Comparison of ENCODE assay signal across 1 cellular context in the genomic region with DNA sequence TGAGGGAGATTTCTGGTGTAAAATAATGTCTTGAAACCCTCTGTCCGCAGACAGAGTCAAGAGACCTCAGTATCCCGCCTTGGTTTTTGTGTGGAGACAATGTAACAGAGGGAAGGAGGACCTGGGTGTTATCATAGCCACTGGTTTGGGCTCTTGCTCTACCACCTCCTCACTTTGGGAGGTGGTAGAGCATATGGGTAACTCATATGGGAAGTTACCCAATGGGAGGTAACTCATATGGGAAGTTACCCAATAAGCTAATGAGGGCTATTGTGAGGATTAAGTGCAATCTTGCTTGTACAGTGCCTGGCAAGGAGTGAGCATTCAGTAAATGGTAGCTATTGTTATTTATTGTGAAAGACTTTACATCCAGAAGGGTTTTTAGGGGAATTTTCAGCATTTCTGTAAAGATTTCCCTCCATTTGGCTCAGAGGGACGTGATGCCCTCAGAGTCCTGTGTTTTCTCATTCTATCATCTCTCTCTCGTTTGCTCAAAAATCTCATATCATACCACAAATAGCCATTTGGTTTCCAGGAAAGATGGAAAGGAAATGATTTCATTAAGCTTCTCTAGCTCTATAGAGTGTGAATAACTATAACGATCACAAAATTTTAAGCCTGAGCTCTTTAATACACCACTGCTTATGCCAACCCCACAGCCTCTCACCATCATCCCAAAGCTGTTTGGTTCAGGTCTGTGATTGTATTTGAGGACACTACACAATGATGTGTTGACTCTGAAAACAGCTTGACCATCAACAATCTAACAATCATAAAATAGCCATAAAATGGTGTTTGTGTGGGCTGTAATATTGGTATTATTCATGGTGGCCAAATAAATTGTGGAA.
TF ChIP-seq lines count a peak whose summit lies in the region.

No MANE protein-coding gene starts in this region.

TF ChIP-seq in K562, 482 proteins besides CTCF, POLR2A, EP300 and RAD21 (continued from another document and continues in another):
- TF ChIP-seq, protein P1, sequence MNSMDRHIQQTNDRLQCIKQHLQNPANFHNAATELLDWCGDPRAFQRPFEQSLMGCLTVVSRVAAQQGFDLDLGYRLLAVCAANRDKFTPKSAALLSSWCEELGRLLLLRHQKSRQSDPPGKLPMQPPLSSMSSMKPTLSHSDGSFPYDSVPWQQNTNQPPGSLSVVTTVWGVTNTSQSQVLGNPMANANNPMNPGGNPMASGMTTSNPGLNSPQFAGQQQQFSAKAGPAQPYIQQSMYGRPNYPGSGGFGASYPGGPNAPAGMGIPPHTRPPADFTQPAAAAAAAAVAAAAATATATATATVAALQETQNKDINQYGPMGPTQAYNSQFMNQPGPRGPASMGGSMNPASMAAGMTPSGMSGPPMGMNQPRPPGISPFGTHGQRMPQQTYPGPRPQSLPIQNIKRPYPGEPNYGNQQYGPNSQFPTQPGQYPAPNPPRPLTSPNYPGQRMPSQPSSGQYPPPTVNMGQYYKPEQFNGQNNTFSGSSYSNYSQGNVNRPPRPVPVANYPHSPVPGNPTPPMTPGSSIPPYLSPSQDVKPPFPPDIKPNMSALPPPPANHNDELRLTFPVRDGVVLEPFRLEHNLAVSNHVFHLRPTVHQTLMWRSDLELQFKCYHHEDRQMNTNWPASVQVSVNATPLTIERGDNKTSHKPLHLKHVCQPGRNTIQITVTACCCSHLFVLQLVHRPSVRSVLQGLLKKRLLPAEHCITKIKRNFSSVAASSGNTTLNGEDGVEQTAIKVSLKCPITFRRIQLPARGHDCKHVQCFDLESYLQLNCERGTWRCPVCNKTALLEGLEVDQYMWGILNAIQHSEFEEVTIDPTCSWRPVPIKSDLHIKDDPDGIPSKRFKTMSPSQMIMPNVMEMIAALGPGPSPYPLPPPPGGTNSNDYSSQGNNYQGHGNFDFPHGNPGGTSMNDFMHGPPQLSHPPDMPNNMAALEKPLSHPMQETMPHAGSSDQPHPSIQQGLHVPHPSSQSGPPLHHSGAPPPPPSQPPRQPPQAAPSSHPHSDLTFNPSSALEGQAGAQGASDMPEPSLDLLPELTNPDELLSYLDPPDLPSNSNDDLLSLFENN (IDR thresholded peaks at IDR 0.05; ENCODE audit: low read depth in 2 of 2, low read length in 2 of 2), result no peak
- TF ChIP-seq, protein P2, sequence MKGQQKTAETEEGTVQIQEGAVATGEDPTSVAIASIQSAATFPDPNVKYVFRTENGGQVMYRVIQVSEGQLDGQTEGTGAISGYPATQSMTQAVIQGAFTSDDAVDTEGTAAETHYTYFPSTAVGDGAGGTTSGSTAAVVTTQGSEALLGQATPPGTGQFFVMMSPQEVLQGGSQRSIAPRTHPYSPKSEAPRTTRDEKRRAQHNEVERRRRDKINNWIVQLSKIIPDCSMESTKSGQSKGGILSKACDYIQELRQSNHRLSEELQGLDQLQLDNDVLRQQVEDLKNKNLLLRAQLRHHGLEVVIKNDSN (CRISPR knock-in tag; IDR thresholded peaks at IDR 0.05), result no peak
- TF ChIP-seq ZBTB8A (IDR thresholded peaks at IDR 0.05; ENCODE audit: partially characterized antibody) (no peak), ZNF197 (CRISPR knock-in tag; IDR thresholded peaks at IDR 0.05; ENCODE audit: low read depth) (no peak), DIDO1 (tag; IDR thresholded peaks at IDR 0.05; ENCODE audit: low read depth) (no peak), ZNF561 (CRISPR knock-in tag; conservative IDR thresholded peaks at IDR 0.05) (no peak), COPS2 (conservative IDR thresholded peaks at IDR 0.05) (no peak), SREBF1 (IDR thresholded peaks at IDR 0.05; ENCODE audit: borderline replicate concordance, low read depth, low read length) (no peak), RFX7 (CRISPR knock-in tag; IDR thresholded peaks at IDR 0.05) (no peak), ZNF408 (CRISPR knock-in tag; IDR thresholded peaks at IDR 0.05; ENCODE audit: low read depth) (no peak), TRIM28 (IDR thresholded peaks at IDR 0.05) (no peak), ZFPM2 (CRISPR knock-in tag; IDR thresholded peaks at IDR 0.05) (no peak), HDAC1 (IDR thresholded peaks at IDR 0.05) (no peak), ZNF445 (CRISPR knock-in tag; IDR thresholded peaks at IDR 0.05; ENCODE audit: low read depth) (no peak), SETDB1 (IDR thresholded peaks at IDR 0.05; ENCODE audit: low read length) (no peak), NRF1 (conservative IDR thresholded peaks at IDR 0.05 in 1 of 2, IDR thresholded peaks at IDR 0.05 in 1 of 2) (no peak), POLR2B (IDR thresholded peaks at IDR 0.05; ENCODE audit: low read depth, partially characterized antibody) (peak; percentile 21), CHD2 (IDR thresholded peaks at IDR 0.05; ENCODE audit: low read depth, low read length) (no peak), GATAD2B (IDR thresholded peaks at IDR 0.05; ENCODE audit: borderline replicate concordance) (no peak), MTA3 (IDR thresholded peaks at IDR 0.05; ENCODE audit: borderline replicate concordance) (0 out of 2 replicates have a peak, but pooled peaks have one; percentile 29), JUND (IDR thresholded peaks at IDR 0.05; ENCODE audit: borderline replicate concordance, low read depth, low read length) (peak; percentile 22; the same call in 1 of the 2 replicates), JUND (tag; IDR thresholded peaks at IDR 0.05; ENCODE audit: borderline replicate concordance, low read depth, low read length) (no peak), CBFA2T3 (IDR thresholded peaks at IDR 0.05) (no peak), ZNF140 (CRISPR knock-in tag; IDR thresholded peaks at IDR 0.05) (no peak), SNRNP70 (optimal IDR thresholded peaks at IDR 0.05; ENCODE audit: low read depth, low read length) (no peak), ZNF764 (CRISPR knock-in tag; IDR thresholded peaks at IDR 0.05; ENCODE audit: low read depth) (peak; percentile 92), RBFOX2 (IDR thresholded peaks at IDR 0.05; ENCODE audit: low read depth, low read length) (peak; percentile 25), PHF8 (IDR thresholded peaks at IDR 0.05; ENCODE audit: borderline replicate concordance, low read length) (no peak), YY1 (IDR thresholded peaks at IDR 0.05; ENCODE audit: borderline replicate concordance in 1 of 3, control insufficient read depth in 1 of 3, extremely low read depth in 1 of 3, insufficient read depth in 3 of 3, insufficient read length in 1 of 3, insufficient replicate concordance in 2 of 3, low read depth in 1 of 3, low read length in 2 of 3) (no peak), NR0B1 (IDR thresholded peaks at IDR 0.05; ENCODE audit: partially characterized antibody) (no peak), ZNF324 (CRISPR knock-in tag; IDR thresholded peaks at IDR 0.05) (no peak), SIN3A (IDR thresholded peaks at IDR 0.05; ENCODE audit: borderline replicate concordance in 2 of 2, control insufficient read depth in 1 of 2, low read depth in 2 of 2, low read length in 2 of 2) (no peak; a peak in 1 of 4 replicates), SP2 (IDR thresholded peaks at IDR 0.05; ENCODE audit: extremely low read depth, low read depth, low read length, poor library complexity, severe bottlenecking) (no peak), GTF2E2 (tag; IDR thresholded peaks at IDR 0.05) (no peak), FOXP1 (CRISPR knock-in tag; IDR thresholded peaks at IDR 0.05) (no peak), TAF1 (IDR thresholded peaks at IDR 0.05; ENCODE audit: control insufficient read depth, extremely low read depth, insufficient read depth, low read length, severe bottlenecking) (no peak)
- TF ChIP-seq, protein P3, sequence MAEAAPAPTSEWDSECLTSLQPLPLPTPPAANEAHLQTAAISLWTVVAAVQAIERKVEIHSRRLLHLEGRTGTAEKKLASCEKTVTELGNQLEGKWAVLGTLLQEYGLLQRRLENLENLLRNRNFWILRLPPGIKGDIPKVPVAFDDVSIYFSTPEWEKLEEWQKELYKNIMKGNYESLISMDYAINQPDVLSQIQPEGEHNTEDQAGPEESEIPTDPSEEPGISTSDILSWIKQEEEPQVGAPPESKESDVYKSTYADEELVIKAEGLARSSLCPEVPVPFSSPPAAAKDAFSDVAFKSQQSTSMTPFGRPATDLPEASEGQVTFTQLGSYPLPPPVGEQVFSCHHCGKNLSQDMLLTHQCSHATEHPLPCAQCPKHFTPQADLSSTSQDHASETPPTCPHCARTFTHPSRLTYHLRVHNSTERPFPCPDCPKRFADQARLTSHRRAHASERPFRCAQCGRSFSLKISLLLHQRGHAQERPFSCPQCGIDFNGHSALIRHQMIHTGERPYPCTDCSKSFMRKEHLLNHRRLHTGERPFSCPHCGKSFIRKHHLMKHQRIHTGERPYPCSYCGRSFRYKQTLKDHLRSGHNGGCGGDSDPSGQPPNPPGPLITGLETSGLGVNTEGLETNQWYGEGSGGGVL (CRISPR knock-in tag; IDR thresholded peaks at IDR 0.05), result no peak
- TF ChIP-seq, protein P4, sequence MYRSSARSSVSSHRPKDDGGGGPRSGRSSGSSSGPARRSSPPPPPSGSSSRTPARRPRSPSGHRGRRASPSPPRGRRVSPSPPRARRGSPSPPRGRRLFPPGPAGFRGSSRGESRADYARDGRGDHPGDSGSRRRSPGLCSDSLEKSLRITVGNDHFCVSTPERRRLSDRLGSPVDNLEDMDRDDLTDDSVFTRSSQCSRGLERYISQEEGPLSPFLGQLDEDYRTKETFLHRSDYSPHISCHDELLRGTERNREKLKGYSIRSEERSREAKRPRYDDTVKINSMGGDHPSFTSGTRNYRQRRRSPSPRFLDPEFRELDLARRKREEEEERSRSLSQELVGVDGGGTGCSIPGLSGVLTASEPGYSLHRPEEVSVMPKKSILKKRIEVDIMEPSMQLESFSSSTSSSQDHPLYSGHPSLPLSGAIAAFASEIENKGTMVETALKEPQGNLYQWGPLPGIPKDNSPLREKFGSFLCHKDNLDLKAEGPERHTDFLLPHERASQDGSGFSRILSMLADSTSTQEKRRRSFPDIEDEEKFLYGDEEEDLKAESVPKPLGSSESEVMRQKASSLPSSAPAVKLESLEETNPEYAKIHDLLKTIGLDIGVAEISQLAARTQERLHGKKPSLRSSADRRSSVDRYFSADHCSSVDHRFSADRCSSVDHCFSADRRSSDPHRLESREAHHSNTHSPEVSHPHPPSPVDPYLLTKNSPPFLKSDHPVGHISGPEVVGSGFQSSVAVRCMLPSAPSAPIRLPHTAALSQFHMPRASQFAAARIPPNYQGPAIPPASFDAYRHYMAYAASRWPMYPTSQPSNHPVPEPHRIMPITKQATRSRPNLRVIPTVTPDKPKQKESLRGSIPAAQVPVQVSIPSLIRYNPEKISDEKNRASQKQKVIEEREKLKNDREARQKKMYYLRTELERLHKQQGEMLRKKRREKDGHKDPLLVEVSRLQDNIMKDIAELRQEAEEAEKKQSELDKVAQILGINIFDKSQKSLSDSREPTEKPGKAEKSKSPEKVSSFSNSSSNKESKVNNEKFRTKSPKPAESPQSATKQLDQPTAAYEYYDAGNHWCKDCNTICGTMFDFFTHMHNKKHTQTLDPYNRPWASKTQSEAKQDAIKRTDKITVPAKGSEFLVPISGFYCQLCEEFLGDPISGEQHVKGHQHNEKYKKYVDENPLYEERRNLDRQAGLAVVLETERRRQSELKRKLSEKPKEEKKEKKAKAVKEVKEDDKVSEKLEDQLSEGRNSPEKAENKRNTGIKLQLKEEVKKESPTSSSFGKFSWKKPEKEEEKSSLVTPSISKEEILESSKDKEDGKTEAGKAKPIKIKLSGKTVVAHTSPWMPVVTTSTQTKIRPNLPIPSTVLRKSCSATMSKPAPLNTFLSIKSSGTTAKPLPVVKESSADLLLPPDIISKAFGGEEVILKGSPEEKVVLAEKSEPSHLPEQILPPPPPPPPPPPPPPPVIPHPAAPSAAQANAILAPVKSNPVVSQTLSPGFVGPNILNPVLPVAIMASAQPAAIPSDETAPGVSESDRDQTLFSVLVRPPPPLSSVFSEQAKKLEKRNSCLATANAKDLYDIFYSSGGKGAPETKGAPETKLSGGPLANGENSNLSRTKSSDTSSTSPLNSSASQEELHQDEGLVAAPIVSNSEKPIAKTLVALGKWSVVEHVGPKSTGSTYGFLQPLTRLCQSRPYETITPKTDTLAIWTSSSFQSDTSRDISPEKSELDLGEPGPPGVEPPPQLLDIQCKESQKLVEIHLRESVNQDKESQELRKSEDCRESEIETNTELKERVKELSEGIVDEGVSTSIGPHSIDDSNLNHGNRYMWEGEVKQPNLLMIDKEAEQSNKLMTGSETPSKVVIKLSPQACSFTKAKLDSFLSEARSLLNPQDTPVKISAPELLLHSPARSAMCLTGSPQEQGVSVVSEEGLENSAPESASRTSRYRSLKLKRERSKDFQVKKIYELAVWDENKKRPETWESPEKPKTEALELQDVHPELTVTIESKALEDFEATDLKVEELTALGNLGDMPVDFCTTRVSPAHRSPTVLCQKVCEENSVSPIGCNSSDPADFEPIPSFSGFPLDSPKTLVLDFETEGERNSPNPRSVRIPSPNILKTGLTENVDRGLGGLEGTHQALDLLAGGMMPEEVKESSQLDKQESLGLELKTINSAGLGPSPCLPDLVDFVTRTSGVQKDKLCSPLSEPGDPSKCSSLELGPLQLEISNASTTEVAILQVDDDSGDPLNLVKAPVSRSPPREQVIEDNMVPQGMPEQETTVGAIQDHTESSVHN (IDR thresholded peaks at IDR 0.05; ENCODE audit: borderline replicate concordance in 1 of 2, low read depth in 1 of 2), result no peak
- TF ChIP-seq, protein P5, sequence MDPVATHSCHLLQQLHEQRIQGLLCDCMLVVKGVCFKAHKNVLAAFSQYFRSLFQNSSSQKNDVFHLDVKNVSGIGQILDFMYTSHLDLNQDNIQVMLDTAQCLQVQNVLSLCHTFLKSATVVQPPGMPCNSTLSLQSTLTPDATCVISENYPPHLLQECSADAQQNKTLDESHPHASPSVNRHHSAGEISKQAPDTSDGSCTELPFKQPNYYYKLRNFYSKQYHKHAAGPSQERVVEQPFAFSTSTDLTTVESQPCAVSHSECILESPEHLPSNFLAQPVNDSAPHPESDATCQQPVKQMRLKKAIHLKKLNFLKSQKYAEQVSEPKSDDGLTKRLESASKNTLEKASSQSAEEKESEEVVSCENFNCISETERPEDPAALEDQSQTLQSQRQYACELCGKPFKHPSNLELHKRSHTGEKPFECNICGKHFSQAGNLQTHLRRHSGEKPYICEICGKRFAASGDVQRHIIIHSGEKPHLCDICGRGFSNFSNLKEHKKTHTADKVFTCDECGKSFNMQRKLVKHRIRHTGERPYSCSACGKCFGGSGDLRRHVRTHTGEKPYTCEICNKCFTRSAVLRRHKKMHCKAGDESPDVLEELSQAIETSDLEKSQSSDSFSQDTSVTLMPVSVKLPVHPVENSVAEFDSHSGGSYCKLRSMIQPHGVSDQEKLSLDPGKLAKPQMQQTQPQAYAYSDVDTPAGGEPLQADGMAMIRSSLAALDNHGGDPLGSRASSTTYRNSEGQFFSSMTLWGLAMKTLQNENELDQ (CRISPR knock-in tag; IDR thresholded peaks at IDR 0.05; ENCODE audit: borderline replicate concordance), result no peak
- TF ChIP-seq, protein P6, sequence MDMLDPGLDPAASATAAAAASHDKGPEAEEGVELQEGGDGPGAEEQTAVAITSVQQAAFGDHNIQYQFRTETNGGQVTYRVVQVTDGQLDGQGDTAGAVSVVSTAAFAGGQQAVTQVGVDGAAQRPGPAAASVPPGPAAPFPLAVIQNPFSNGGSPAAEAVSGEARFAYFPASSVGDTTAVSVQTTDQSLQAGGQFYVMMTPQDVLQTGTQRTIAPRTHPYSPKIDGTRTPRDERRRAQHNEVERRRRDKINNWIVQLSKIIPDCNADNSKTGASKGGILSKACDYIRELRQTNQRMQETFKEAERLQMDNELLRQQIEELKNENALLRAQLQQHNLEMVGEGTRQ (CRISPR knock-in tag; IDR thresholded peaks at IDR 0.05), result no peak
